ENCODE assay signal across 17 cellular contexts in genomic region chr13:18954254-18954653, GRCh38.
"Had no signal": no experiment of that assay in that cellular context is flagged by ENCODE, and none has a peak within 500 bp of the region (broad histone marks: within the 10 kb centered on the region; RNA-seq: fewer than 3 reads in every experiment).

No MANE protein-coding gene starts in this region.

- H3K4me1 ChIP-seq: heart left ventricle, left lung, lower lobe of right lung, tibial artery, upper lobe of left lung, vagina had no signal

- DNase-seq: effector CD4-positive, alpha-beta T cell; endodermal cell; hippocampal formation; lower lobe of right lung; natural killer cell; nucleus accumbens; ovary; small intestine; stimulated activated CD4-positive, alpha-beta T cell treated with anti-CD3 and anti-CD28 coated beads, Interleukin-12 subunit alpha, Interleukin-12 subunit beta, amount 100 ng/mL, for 4 hours; stimulated activated naive CD4-positive, alpha-beta T cell treated with Interleukin-2 at 50 U/mL for 16 hours; tibial artery had no signal

- H3K4me3 ChIP-seq: coronary artery, heart left ventricle, left lung, lower lobe of right lung, ovary, tibial artery, upper lobe of left lung, vagina had no signal

- H3K9me3 ChIP-seq: ovary, vagina had no signal

- H3K36me3 ChIP-seq: heart left ventricle, left lung, lower lobe of right lung, ovary, tibial artery, upper lobe of left lung, vagina had no signal

- ATAC-seq: heart left ventricle, left lung, lower lobe of right lung, natural killer cell, right cardiac atrium had no signal

- H3K27me3 ChIP-seq: heart left ventricle, left lung, ovary, tibial artery, upper lobe of left lung, vagina had no signal

- H3K27ac ChIP-seq: coronary artery, heart left ventricle, left lung, lower lobe of right lung, ovary, tibial artery, upper lobe of left lung, vagina had no signal
